24 cellular contexts compared by ENCODE assay signal in genomic region chr9:118594428-118594827, GRCh38.
"Had no signal": no experiment of that assay in that cellular context is flagged by ENCODE, and none has a peak within 500 bp of the region (broad histone marks: within the 10 kb centered on the region; RNA-seq: fewer than 3 reads in every experiment).

No MANE protein-coding gene starts in this region.

- H3K4me3 ChIP-seq: coronary artery, dorsolateral prefrontal cortex, esophagus muscularis mucosa, gastroesophageal sphincter, heart left ventricle, hepatocyte, left lung, lower lobe of right lung, mucosa of descending colon had no signal

- H3K4me2 ChIP-seq: hepatocyte had no signal

- H3K36me3 ChIP-seq: esophagus muscularis mucosa, gastroesophageal sphincter, heart left ventricle, left lung, lower lobe of right lung had no signal

- H3K27ac ChIP-seq: coronary artery, dorsolateral prefrontal cortex, esophagus muscularis mucosa, foreskin keratinocyte, gastroesophageal sphincter, heart left ventricle, hepatocyte, left lung, lower lobe of right lung had no signal

- DNase-seq: dermis blood vessel endothelial cell; dorsolateral prefrontal cortex; effector CD4-positive, alpha-beta T cell; effector memory CD4-positive, alpha-beta T cell; foreskin keratinocyte; heart left ventricle; hypothalamus; immature natural killer cell; islet precursor cell; kidney; kidney glomerular epithelial cell; left cardiac atrium; left lung; left ventricle myocardium superior; lower lobe of right lung; mesenchymal stem cell; mucosa of descending colon had no signal

- H3K4me1 ChIP-seq: esophagus muscularis mucosa, foreskin keratinocyte, gastroesophageal sphincter, heart left ventricle, left lung, lower lobe of right lung had no signal

- H3K9me3 ChIP-seq: esophagus muscularis mucosa, gastroesophageal sphincter, heart left ventricle, left lung, lower lobe of right lung, mucosa of descending colon had no signal

- H2AFZ ChIP-seq: hepatocyte had no signal

- H3K27me3 ChIP-seq: dorsolateral prefrontal cortex, esophagus muscularis mucosa, heart left ventricle, hepatocyte, left lung had no signal

- FAIRE-seq: colon, endothelial cell of umbilical vein, frontal cortex, kidney had no signal
